ENCODE assay signal across 8 cellular contexts in genomic region chr15:68279218-68279533, GRCh38. TPM values are rescaled to one million over a fixed set of nuclear protein-coding genes. Genes with fewer than 3 reads are reported as not detected.
A peak's percentile ranks its signal among the peaks of the same experiment; 100 is the strongest.
DNase-seq lines count a peak whose midpoint lies in the region; ATAC-seq and TF ChIP-seq lines count a peak whose summit lies in the region.

No MANE protein-coding gene starts in this region.

- peak overlapping the region; percentile 96 for H2AK9ac ChIP-seq in IMR-90 (replicated peaks; ENCODE audit: low read depth, low read length, poor library complexity)

- TF ChIP-seq RAD21 in IMR-90 (IDR thresholded peaks at IDR 0.05; ENCODE audit: low read length), result no peak

- peak overlapping the region in 1 of 2 experiments; percentile 95; a peak in 3 of 4 replicates for H4K8ac ChIP-seq in IMR-90 (ENCODE audit: low read depth in 2 of 2, low read length in 2 of 2)

- H3K27ac ChIP-seq in 22Rv1 (peak overlapping the region; percentile 96; the same call in 1 of the 2 replicates), IMR-90 (ENCODE audit: insufficient read depth, low read length) (peak overlapping the region; percentile 98), muscle layer of colon (ENCODE audit: low read depth, low read length) (peak overlapping the region; percentile 91)

- H3K9me3 ChIP-seq in IMR-90 (ENCODE audit: control insufficient read depth, insufficient read depth, low read length), result no peaks in the 10 kb centered on the region
- H3K9me3 ChIP-seq in muscle layer of colon (ENCODE audit: low read length), result no peaks in the 10 kb centered on the region

- H3K18ac ChIP-seq in IMR-90 (ENCODE audit: low read depth, low read length), result peak overlapping the region; percentile 24; the same call in 1 of the 2 replicates

- peak overlapping the region; percentile 96 for H3K23ac ChIP-seq in IMR-90 (ENCODE audit: low read depth, low read length)

- peak overlapping the region; percentile 86 for H3K4me3 ChIP-seq in IMR-90 (ENCODE audit: insufficient read depth, low read depth, low read length)
- peak overlapping the region; percentile 94 for H3K4me3 ChIP-seq in choroid plexus epithelial cell (ENCODE audit: low read depth, low read length)
- H3K4me3 ChIP-seq in muscle layer of colon (ENCODE audit: low read depth in 1 of 2, low read length in 2 of 2), result peak overlapping the region; percentile 96 to 97

- peak overlapping the region; percentile 87 for H3K9ac ChIP-seq in IMR-90 (ENCODE audit: low read depth, low read length)
- H3K9ac ChIP-seq in muscle layer of colon (ENCODE audit: low read length), result peak overlapping the region; percentile 97

- peak overlapping the region; percentile 72; the same call in 1 of the 2 replicates for H2AK5ac ChIP-seq in IMR-90 (ENCODE audit: low read depth, low read length)

- WGBS in IMR-90 (ENCODE audit: extremely low coverage in 2 of 2, insufficient read length in 1 of 2), 2 experiments, result no CpG with 5 or more reads among the region's 6 CpGs

- ATAC-seq in IMR-90 (ENCODE audit: low read depth), result no peak

- no peak overlapping the region for H2AFZ ChIP-seq in IMR-90 (replicated peaks; ENCODE audit: low read length, poor library complexity)

- 0 out of 2 replicates have a peak overlapping the region, but pooled peaks have one; percentile 14 for H4K91ac ChIP-seq in IMR-90 (ENCODE audit: insufficient read depth, low read depth, low read length)

- H3K9me1 ChIP-seq in IMR-90 (ENCODE audit: insufficient read depth, low read length), result peaks cover 9% of the 10 kb centered on the region

- H3K4ac ChIP-seq in IMR-90 (ENCODE audit: low read depth, low read length), result peak overlapping the region; percentile 94

- H3K36me3 ChIP-seq in IMR-90 (ENCODE audit: control insufficient read depth, insufficient read depth, low read length), result peaks cover 2% of the 10 kb centered on the region; the same call in 1 of the 2 replicates
- no peaks in the 10 kb centered on the region for H3K36me3 ChIP-seq in muscle layer of colon (ENCODE audit: insufficient read depth, low read length)

- H3K27me3 ChIP-seq in IMR-90 (ENCODE audit: control insufficient read depth, insufficient read depth, low read length), result no peaks in the 10 kb centered on the region
- no peaks in the 10 kb centered on the region for H3K27me3 ChIP-seq in muscle layer of colon (ENCODE audit: control insufficient read depth in 1 of 2, insufficient read depth in 2 of 2, low read length in 2 of 2)

- H4K5ac ChIP-seq in IMR-90 (ENCODE audit: low read depth, low read length), result peak overlapping the region; percentile 26; the same call in 1 of the 2 replicates

- H3K4me2 ChIP-seq in IMR-90 (ENCODE audit: low read depth, low read length), result peak overlapping the region; percentile 98

- POLR2A ChIA-PET in IMR-90 (lab: Charles Lee; ENCODE audit: unreplicated experiment), result no interaction called here

- H3K79me1 ChIP-seq in IMR-90 (ENCODE audit: low read depth in 1 of 2, low read length in 2 of 2), result peaks cover 7 to 53% of the 10 kb centered on the region in 2 experiments; a peak in 3 of 4 replicates

- H4K20me1 ChIP-seq in IMR-90 (ENCODE audit: insufficient read depth, low read length), result peaks cover 56% of the 10 kb centered on the region

- H2BK20ac ChIP-seq in IMR-90 (ENCODE audit: low read depth, low read length), result no peak overlapping the region

- in situ Hi-C loops in IMR-90 (cut with MboI; ENCODE audit: low sequenced_read_pairs), result no loop called here

- DNase-seq in IMR-90 (no peak), choroid plexus epithelial cell (ENCODE audit: low read depth) (no peak), SW480 (ENCODE audit: low spot score) (no peak), anterior cingulate cortex (lab: John Stamatoyannopoulos, UW) (no peak), NCI-H2107 (lab: John Stamatoyannopoulos, UW) (no peak), amniotic stem cell (lab: John Stamatoyannopoulos, UW) (no peak)

- peak overlapping the region; percentile 97 for H3K14ac ChIP-seq in IMR-90 (replicated peaks; ENCODE audit: low read depth, low read length)

- H3K56ac ChIP-seq in IMR-90 (ENCODE audit: extremely low read depth, insufficient read depth, low read length), result 0 out of 2 replicates have a peak overlapping the region, but pooled peaks have one; percentile 63

- BruUV-seq in IMR-90 (replicated peaks; lab: Mats Ljungman, UMichigan), result no TSS peak

- H2BK5ac ChIP-seq in IMR-90 (ENCODE audit: low read depth, low read length, poor library complexity, severe bottlenecking), result peak overlapping the region; percentile 97

- 0 out of 2 replicates have a peak overlapping the region, but pooled peaks have one; percentile 1 for H2BK120ac ChIP-seq in IMR-90 (ENCODE audit: low read depth, low read length)

- intact Hi-C loops in IMR-90 (cut with micrococcal nuclease), result no loop called here

- CTCF ChIA-PET in IMR-90 (lab: Yijun Ruan, JAX), result no interaction called here

- no peak overlapping the region for H2BK15ac ChIP-seq in IMR-90 (ENCODE audit: low read depth, low read length)

- peaks cover 21% of the 10 kb centered on the region for H3K4me1 ChIP-seq in IMR-90 (ENCODE audit: control insufficient read depth, insufficient read depth, low read length)
- H3K4me1 ChIP-seq in muscle layer of colon (ENCODE audit: insufficient read depth, low read length), result peaks cover 39% of the 10 kb centered on the region

- no peak for TF ChIP-seq POLR2A in IMR-90 (IDR thresholded peaks at IDR 0.05; ENCODE audit: low read depth, low read length)

- dilution Hi-C loops in IMR-90 (cut with HindIII; ENCODE audit: low sequenced_read_pairs, unreplicated experiment), result no loop called here

- TF ChIP-seq CTCF in 22Rv1 (IDR thresholded peaks at IDR 0.05) (no peak), IMR-90 (conservative IDR thresholded peaks at IDR 0.05; ENCODE audit: low read depth, low read length) (no peak), choroid plexus epithelial cell (conservative IDR thresholded peaks at IDR 0.05; ENCODE audit: low read depth, low read length) (no peak)

TF ChIP-seq in IMR-90, 13 proteins besides CTCF, POLR2A, EP300 and RAD21:
- TF ChIP-seq FOS (IDR thresholded peaks at IDR 0.05; ENCODE audit: low read depth, low read length), result no peak
- no peak for TF ChIP-seq BHLHE40 (IDR thresholded peaks at IDR 0.05; ENCODE audit: low read depth, low read length)
- no peak for TF ChIP-seq NFE2L2 (IDR thresholded peaks at IDR 0.05; ENCODE audit: low read depth, low read length)
- no peak for TF ChIP-seq MAFK (IDR thresholded peaks at IDR 0.05; ENCODE audit: low read depth, low read length)
- TF ChIP-seq CEBPB (IDR thresholded peaks at IDR 0.05; ENCODE audit: low read depth, low read length), result no peak
- TF ChIP-seq SMC3 (IDR thresholded peaks at IDR 0.05; ENCODE audit: low read depth, low read length), result no peak
- no peak for TF ChIP-seq MXI1 (IDR thresholded peaks at IDR 0.05; ENCODE audit: borderline replicate concordance, low read depth, low read length)
- no peak for TF ChIP-seq MAZ (IDR thresholded peaks at IDR 0.05; ENCODE audit: borderline replicate concordance, low read depth, low read length)
- no peak for TF ChIP-seq CHD1 (IDR thresholded peaks at IDR 0.05; ENCODE audit: low read depth, low read length)
- TF ChIP-seq RFX5 (IDR thresholded peaks at IDR 0.05; ENCODE audit: low read depth, low read length), result no peak
- TF ChIP-seq USF2 (IDR thresholded peaks at IDR 0.05; ENCODE audit: low read depth, low read length), result no peak

RNA-seq across cellular contexts. Expression of gene FEM1B, which starts 1.6 kb away (rescaled TPM):
- total RNA-seq in IMR-90 (2012; rRNA removed), result 47.2 and 51.4 TPM in 2 replicates
- 16.2 and 16.9 TPM in 2 replicates for polyA plus RNA-seq in IMR-90 (2012; rRNA removed)
- 3.0 and 4.1 TPM in 2 replicates for polyA plus RNA-seq in IMR-90 (2012; cell fraction: cytosol; rRNA removed)
- 3.5 and 17.2 TPM in 2 replicates for polyA plus RNA-seq in IMR-90 (2012; cell fraction: nucleus; rRNA removed; ENCODE audit: low replicate concordance)

RNA-seq across cellular contexts. Expression of gene CLN6, which starts 49.6 kb away (rescaled TPM):
- 5.3 and 6.5 TPM in 2 replicates for total RNA-seq in IMR-90 (2012; rRNA removed)
- 31.9 and 33.8 TPM in 2 replicates for polyA plus RNA-seq in IMR-90 (2012; rRNA removed)
- 7.8 and 31.2 TPM in 2 replicates for polyA plus RNA-seq in IMR-90 (2012; cell fraction: cytosol; rRNA removed)
- polyA plus RNA-seq in IMR-90 (2012; cell fraction: nucleus; rRNA removed; ENCODE audit: low replicate concordance), result 26.1 and 47.2 TPM in 2 replicates
